13 cellular contexts compared by ENCODE assay signal in the genomic region with DNA sequence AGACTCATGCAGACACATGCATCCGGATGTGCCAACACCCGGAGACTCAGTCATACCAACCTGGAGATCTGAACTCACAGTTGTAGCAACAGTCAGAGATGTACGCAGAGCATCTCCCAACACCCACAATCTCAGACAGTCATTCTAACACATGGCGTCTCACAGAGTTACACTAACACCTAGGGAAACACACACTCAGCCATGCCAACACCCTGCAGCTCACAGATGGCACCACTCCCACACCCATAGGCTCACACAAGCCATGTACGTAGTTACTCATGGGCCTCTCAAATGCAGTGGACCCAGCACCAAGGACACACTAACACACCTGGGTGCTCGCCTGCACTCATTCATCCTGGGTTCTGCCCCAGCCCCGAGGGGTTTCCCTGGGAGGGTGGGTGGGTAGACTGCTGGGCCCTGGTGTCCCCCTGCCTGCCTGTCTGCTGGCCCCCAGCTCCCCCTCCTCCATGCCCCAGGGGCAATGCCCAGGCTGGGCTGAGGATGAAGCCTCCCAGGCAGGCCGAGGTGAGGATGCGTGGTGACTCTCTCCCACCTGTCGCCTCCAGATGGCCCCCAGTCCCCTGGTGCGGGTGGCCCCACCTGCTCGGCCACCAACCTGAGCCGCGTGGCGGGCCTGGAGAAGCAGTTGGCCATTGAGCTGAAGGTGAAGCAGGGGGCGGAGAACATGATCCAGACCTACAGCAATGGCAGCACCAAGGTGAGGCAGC. TPM values are rescaled to one million over a fixed set of nuclear protein-coding genes. Genes with fewer than 3 reads are reported as not detected.
"Had no signal": no experiment of that assay in that cellular context is flagged by ENCODE, and none has a peak within 500 bp of the region (broad histone marks: within the 10 kb centered on the region; RNA-seq: fewer than 3 reads in every experiment).

No MANE protein-coding gene starts in this region.

- H3K9ac ChIP-seq: parathyroid adenoma had no signal

- H3K4me3 ChIP-seq: gastroesophageal sphincter, hepatocyte, right atrium auricular region, skin epidermis, stomach had no signal

- H3K4me2 ChIP-seq: hepatocyte had no signal

- H3K9me3 ChIP-seq: gastroesophageal sphincter, right atrium auricular region, stomach had no signal

- DNase-seq: activated CD4-positive, alpha-beta T cell treated with anti-CD3 and anti-CD28 coated beads for 48 hours; caudate nucleus; cortex of kidney; effector memory CD4-positive, alpha-beta T cell; kidney glomerular epithelial cell; stimulated activated CD4-positive, alpha-beta T cell treated with anti-CD3 and anti-CD28 coated beads, Interleukin-4, amount 100 ng/mL, for 4 hours; stomach had no signal

- H3K27me3 ChIP-seq: gastroesophageal sphincter, hepatocyte, right atrium auricular region, stomach had no signal

- H2AFZ ChIP-seq: hepatocyte, parathyroid adenoma had no signal

- H3K4me3 Mint-ChIP-seq: neural crest cell had no signal

- H3K27ac ChIP-seq: gastroesophageal sphincter, hepatocyte, parathyroid adenoma, right atrium auricular region, skin epidermis, stomach had no signal

- H3K4me1 ChIP-seq: parathyroid adenoma had no signal

- H3K9me3 Mint-ChIP-seq: neural crest cell had no signal

RNA-seq across cellular contexts. Expression of a gene that starts 32.1 kb away (rescaled TPM):
- total RNA-seq: right atrium auricular region had no signal
